ENCODE assay signal across 10 cellular contexts in genomic region chr3:46935989-46936620, GRCh38. TPM values are rescaled to one million over a fixed set of nuclear protein-coding genes. Genes with fewer than 3 reads are reported as not detected.
DNase-seq lines count a peak whose midpoint lies in the region; ATAC-seq and TF ChIP-seq lines count a peak whose summit lies in the region.
"Had no signal": no experiment of that assay in that cellular context is flagged by ENCODE, and none has a peak within 500 bp of the region (broad histone marks: within the 10 kb centered on the region; RNA-seq: fewer than 3 reads in every experiment).

No MANE protein-coding gene starts in this region.

- H3K4me1 ChIP-seq in HCT116 (ENCODE audit: control insufficient read depth in 1 of 2, insufficient read depth in 2 of 2, low read length in 2 of 2) (peaks cover 52 to 70% of the 10 kb centered on the region in 2 experiments), gastroesophageal sphincter (peaks cover 19 to 95% (median 56%) of the 10 kb centered on the region in 3 donors), skeletal muscle satellite cell (ENCODE audit: control insufficient read depth, insufficient read depth, low read length) (peaks cover 66% of the 10 kb centered on the region), MM.1S (ENCODE audit: low read length) (peaks cover 23% of the 10 kb centered on the region)

- DNase-seq in HCT116 (ENCODE audit: low read depth, low spot score): no peak
- no peak for DNase-seq in SK-N-MC (ENCODE audit: low read depth, low spot score)
- DNase-seq in MM.1S: no peak
- DNase-seq in NCI-H2029 (lab: John Stamatoyannopoulos, UW): no peak
- DNase-seq: KBM-7, naive B cell had no signal

- TF ChIP-seq CTCF in HCT116 (IDR thresholded peaks at IDR 0.05 in 2 of 3, conservative IDR thresholded peaks at IDR 0.05 in 1 of 3; ENCODE audit: borderline replicate concordance in 1 of 3, insufficient read depth in 1 of 3, low read depth in 2 of 3, low read length in 2 of 3): no peak
- no peak for TF ChIP-seq CTCF in gastroesophageal sphincter (IDR thresholded peaks at IDR 0.05)
- no peak for TF ChIP-seq CTCF in MM.1S (IDR thresholded peaks at IDR 0.05; ENCODE audit: low read length)

- TF ChIP-seq EP300 in gastroesophageal sphincter (IDR thresholded peaks at IDR 0.05): no peak

- H4K20me1 ChIP-seq in HCT116 (ENCODE audit: insufficient read depth): peaks cover 7% of the 10 kb centered on the region; the same call in 1 of the 2 replicates
- peaks cover 43% of the 10 kb centered on the region for H4K20me1 ChIP-seq in MM.1S (ENCODE audit: insufficient read depth, low read length)

- peak overlapping the region; percentile 56 for H3K4me2 ChIP-seq in HCT116 (ENCODE audit: low read length)
- peak overlapping the region; percentile 23 for H3K4me2 ChIP-seq in skeletal muscle satellite cell (ENCODE audit: low read length)
- no peak overlapping the region for H3K4me2 ChIP-seq in MM.1S (ENCODE audit: low read depth, low read length)

- no peaks in the 10 kb centered on the region for H3K9me3 ChIP-seq in HCT116 (ENCODE audit: control insufficient read depth in 1 of 2, insufficient read depth in 1 of 2, low read depth in 1 of 2, low read length in 2 of 2)
- no peaks in the 10 kb centered on the region for H3K9me3 ChIP-seq in SK-N-MC (ENCODE audit: low read depth, low read length)
- H3K9me3 ChIP-seq in gastroesophageal sphincter: no peaks in the 10 kb centered on the region
- no peaks in the 10 kb centered on the region for H3K9me3 ChIP-seq in skeletal muscle satellite cell (replicated peaks; ENCODE audit: low read length)
- no peaks in the 10 kb centered on the region for H3K9me3 ChIP-seq in MM.1S (replicated peaks; ENCODE audit: insufficient read depth, low read length)

- no TSS peak for BruUV-seq in HCT116 (replicated peaks; lab: Mats Ljungman, UMichigan)

- RAD21 ChIA-PET in HCT116 (lab: Charles Lee; ENCODE audit: low non-redundant PET in 1 of 2, low total read pairs in 2 of 2, uncharacterized antibody in 2 of 2, unreplicated experiment in 2 of 2): interaction anchor here in 1 of 2 experiments (1.0 kb wide), 1 partner anchor 41 kb away, joined by 3 read pairs; the partner anchor contains the start of gene CCDC12

- H2AFZ ChIP-seq in HCT116 (ENCODE audit: low read depth, low read length, poor library complexity, severe bottlenecking) (no peak overlapping the region), MM.1S (ENCODE audit: low read length) (no peak overlapping the region)

- no peaks in the 10 kb centered on the region for H3K27me3 ChIP-seq in HCT116 (ENCODE audit: insufficient read depth, low read length)
- no peaks in the 10 kb centered on the region for H3K27me3 ChIP-seq in gastroesophageal sphincter
- H3K27me3 ChIP-seq in skeletal muscle satellite cell (ENCODE audit: control insufficient read depth, insufficient read depth, low read length): no peaks in the 10 kb centered on the region
- no peaks in the 10 kb centered on the region for H3K27me3 ChIP-seq in MM.1S (replicated peaks; ENCODE audit: insufficient read depth, low read length)

- POLR2A ChIA-PET in HCT116 (lab: Charles Lee): interaction anchor here (1.2 kb wide), 1 partner anchor 445 kb away, joined by 4 read pairs; the partner anchor contains the start of gene PTPN23

- no peak for ATAC-seq in HCT116
- no peak for ATAC-seq in gastroesophageal sphincter
- ATAC-seq in GM19351 (IDR thresholded peaks at IDR 0.05; ENCODE audit: unreplicated experiment): no peak
- ATAC-seq in GM19324 (IDR thresholded peaks at IDR 0.05; ENCODE audit: low FRiP score, unreplicated experiment): no peak

- 61 to 80% methylated on average over 6 to 7 of the region's 8 CpGs for WGBS in gastroesophageal sphincter (ENCODE audit: low coverage in 1 of 2), 2 donors

- peak overlapping the region; percentile 53 for H3K27ac ChIP-seq in HCT116 (ENCODE audit: low read depth, low read length)
- peak overlapping the region; percentile 31; the same call in 1 of the 2 replicates for H3K27ac ChIP-seq in SK-N-MC
- peak overlapping the region; percentile 56 to 90 (median 84) for H3K27ac ChIP-seq in gastroesophageal sphincter
- no peak overlapping the region for H3K27ac ChIP-seq in MM.1S (ENCODE audit: low read length)

- CTCF ChIA-PET in HCT116 (lab: Charles Lee): interaction anchor here (0.7 to 3.5 kb wide), 9 partner anchors 8 to 62 kb away, joined by 3 to 16 read pairs (median 5); partner anchors contain the start of genes CCDC12 and NBEAL2

- H3K79me2 ChIP-seq in HCT116 (ENCODE audit: insufficient read depth, low read length) (peaks cover 97% of the 10 kb centered on the region), MM.1S (ENCODE audit: low read length) (peaks cover 96% of the 10 kb centered on the region)

- H3K4me3 ChIP-seq in HCT116 (replicated peaks in 1 of 2; ENCODE audit: low read depth in 1 of 2, low read length in 2 of 2) (no peak overlapping the region), SK-N-MC (no peak overlapping the region), gastroesophageal sphincter (no peak overlapping the region), skeletal muscle satellite cell (ENCODE audit: low read length) (no peak overlapping the region), MM.1S (ENCODE audit: low read length) (no peak overlapping the region)

- intact Hi-C loops in HCT116 (cut with micrococcal nuclease): loop anchor here (5.0 kb wide), 1 partner anchor 41 kb away; the partner anchor contains the start of genes CCDC12 and NBEAL2

- TF ChIP-seq POLR2A in HCT116 (IDR thresholded peaks at IDR 0.05; ENCODE audit: borderline replicate concordance, extremely low read depth, insufficient read depth, insufficient read length) (no peak), gastroesophageal sphincter (IDR thresholded peaks at IDR 0.05) (no peak)

- TF ChIP-seq RAD21 in HCT116 (IDR thresholded peaks at IDR 0.05; ENCODE audit: low read depth): no peak

- peaks cover 8 to 22% of the 10 kb centered on the region in 2 experiments; a peak in 2 of 4 replicates for H3K36me3 ChIP-seq in HCT116 (ENCODE audit: control insufficient read depth in 1 of 2, insufficient read depth in 2 of 2, low read length in 2 of 2)
- no peaks in the 10 kb centered on the region; the same call in 1 of the 2 replicates for H3K36me3 ChIP-seq in SK-N-MC (ENCODE audit: insufficient read depth, low read length)
- H3K36me3 ChIP-seq in gastroesophageal sphincter: peaks cover 0 to 23% of the 10 kb centered on the region in 2 donors
- peaks cover 44% of the 10 kb centered on the region for H3K36me3 ChIP-seq in skeletal muscle satellite cell (ENCODE audit: insufficient read depth, low read length)
- no peaks in the 10 kb centered on the region for H3K36me3 ChIP-seq in MM.1S (replicated peaks; ENCODE audit: insufficient read depth, low read length)

- H3K9me2 ChIP-seq in HCT116 (ENCODE audit: insufficient read depth) (no peaks in the 10 kb centered on the region), MM.1S (replicated peaks; ENCODE audit: insufficient read depth, low read length) (no peaks in the 10 kb centered on the region)

- H3K9ac ChIP-seq in HCT116 (ENCODE audit: low read length) (peak overlapping the region; percentile 41), SK-N-MC (ENCODE audit: insufficient read length) (no peak overlapping the region), skeletal muscle satellite cell (ENCODE audit: low read depth, low read length) (peak overlapping the region; percentile 49), MM.1S (ENCODE audit: low read length) (no peak overlapping the region)

- H3F3A ChIP-seq in MM.1S (ENCODE audit: insufficient read depth, low read length): no peaks in the 10 kb centered on the region; the same call in 1 of the 2 replicates

TF ChIP-seq in HCT116, 20 proteins besides CTCF, POLR2A, EP300 and RAD21 (continues in another document):
- TF ChIP-seq JUND (IDR thresholded peaks at IDR 0.05) (no peak), SP1 (IDR thresholded peaks at IDR 0.05; ENCODE audit: low read depth) (no peak), SIN3A (IDR thresholded peaks at IDR 0.05; ENCODE audit: low read depth) (no peak), ZFX (IDR thresholded peaks at IDR 0.05) (no peak), FOSL1 (IDR thresholded peaks at IDR 0.05; ENCODE audit: low read depth) (no peak), ZNF274 (IDR thresholded peaks at IDR 0.05; ENCODE audit: low read depth, low read length) (no peak), ELF1 (IDR thresholded peaks at IDR 0.05; ENCODE audit: borderline replicate concordance, low read depth) (no peak), EGR1 (IDR thresholded peaks at IDR 0.05; ENCODE audit: low read depth) (no peak), TCF7L2 (IDR thresholded peaks at IDR 0.05; ENCODE audit: borderline replicate concordance, extremely low read depth, insufficient read depth, insufficient read length) (no peak), YY1 (IDR thresholded peaks at IDR 0.05; ENCODE audit: extremely low read depth, insufficient replicate concordance, low read depth, low read length) (no peak), CEBPB (IDR thresholded peaks at IDR 0.05; ENCODE audit: low read depth) (no peak), CBX3 (IDR thresholded peaks at IDR 0.05; ENCODE audit: low read depth) (no peak), EZH2phosphoT487 (IDR thresholded peaks at IDR 0.05; ENCODE audit: borderline replicate concordance) (no peak)
- TF ChIP-seq, protein P1, sequence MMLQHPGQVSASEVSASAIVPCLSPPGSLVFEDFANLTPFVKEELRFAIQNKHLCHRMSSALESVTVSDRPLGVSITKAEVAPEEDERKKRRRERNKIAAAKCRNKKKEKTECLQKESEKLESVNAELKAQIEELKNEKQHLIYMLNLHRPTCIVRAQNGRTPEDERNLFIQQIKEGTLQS (IDR thresholded peaks at IDR 0.05): no peak

RNA-seq across cellular contexts. Expression of gene CCDC12, which starts 40.4 kb away (rescaled TPM):
- total RNA-seq in HCT116 (2021; ENCODE audit: unreplicated experiment) (46.5 TPM), gastroesophageal sphincter (10 to 100 TPM; 14.3 to 52.2 (median 42.0) TPM)
- polyA plus RNA-seq in HCT116 (2012): 53.5 and 55.3 TPM in 2 replicates
- total RNA-seq in skeletal muscle satellite cell (2012; rRNA removed): 19.2 and 27.4 TPM in 2 replicates

RNA-seq across cellular contexts. Expression of gene NBEAL2, which starts 43.4 kb away (rescaled TPM):
- 72.9 TPM for total RNA-seq in HCT116 (2021; ENCODE audit: unreplicated experiment)
- 55.2 and 61.9 TPM in 2 replicates for polyA plus RNA-seq in HCT116 (2012)
- 10 to 100 TPM; 12.3 to 23.2 (median 20.4) TPM for total RNA-seq in gastroesophageal sphincter
- 3.3 and 3.7 TPM in 2 replicates for total RNA-seq in skeletal muscle satellite cell (2012; rRNA removed)

RNA-seq across cellular contexts. Expression of gene PTH1R, which starts 58.6 kb away (rescaled TPM):
- total RNA-seq in HCT116 (2021; ENCODE audit: unreplicated experiment): 0.32 TPM
- polyA plus RNA-seq in HCT116 (2012): 0.48 and 0.50 TPM in 2 replicates
- 10 to 100 TPM in 3 of 4 donors, 1 to 10 TPM in 1; 7.8 to 18.5 (median 14.5) TPM for total RNA-seq in gastroesophageal sphincter
- total RNA-seq in skeletal muscle satellite cell (2012; rRNA removed): 0.22 and 0.76 TPM in 2 replicates

Comparison
In these comparisons a context has a peak if more than half of its experiments do, and no peak if none do; other contexts are left out.
1. H3K9ac ChIP-seq: peak in HCT116 (single experiment) and skeletal muscle satellite cell (single experiment); none in SK-N-MC (single experiment) and MM.1S (single experiment).